Comparison of ENCODE assay signal across 8 cellular contexts in the genomic region with DNA sequence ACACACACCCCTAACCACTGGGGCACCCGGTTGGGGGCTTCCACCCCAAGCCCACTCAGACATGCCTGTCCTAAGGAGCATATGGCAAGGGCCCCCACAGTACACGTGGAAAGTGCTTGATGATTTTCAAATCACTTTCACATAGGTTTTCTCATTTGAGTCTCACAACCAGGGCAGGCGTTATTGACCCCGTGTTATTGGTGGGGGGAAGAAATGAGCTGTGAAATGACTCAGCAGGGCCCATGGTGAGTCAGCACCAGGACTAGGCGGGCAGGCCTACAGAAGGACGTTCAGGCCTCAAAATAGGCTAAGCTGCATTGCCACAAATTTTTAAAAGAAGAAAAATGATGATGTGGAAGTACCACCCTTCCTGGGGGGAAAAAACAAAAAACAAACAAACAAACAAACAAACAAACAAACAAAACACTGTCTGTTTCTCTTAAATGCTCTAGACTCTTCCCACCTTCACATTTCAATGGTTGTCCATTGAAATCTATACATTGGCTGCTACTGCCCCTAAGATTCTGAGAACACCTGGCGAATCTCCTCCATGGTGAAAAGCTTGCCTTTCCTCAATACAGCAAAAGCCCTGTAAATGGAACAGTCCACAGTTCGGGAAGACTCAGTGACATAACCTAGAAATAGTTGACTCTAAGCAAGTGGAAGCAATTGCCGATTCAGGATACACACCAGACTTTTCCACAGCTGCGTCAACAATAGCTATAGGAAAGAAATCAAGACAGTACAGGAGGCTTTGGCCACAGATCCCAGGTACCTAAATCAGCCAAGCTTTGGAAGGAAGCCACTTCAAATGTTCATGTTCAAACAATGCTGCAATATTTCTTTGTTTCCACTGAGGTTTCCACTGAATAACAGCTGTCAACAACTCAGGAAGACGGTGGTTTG.
DNase-seq lines count a peak whose midpoint lies in the region; ATAC-seq and TF ChIP-seq lines count a peak whose summit lies in the region.

No MANE protein-coding gene starts in this region.

- H3K27ac ChIP-seq in osteoblast (ENCODE audit: low read depth, low read length), result peak overlapping the region; percentile 59

- TF ChIP-seq CTCF in osteoblast (IDR thresholded peaks at IDR 0.05; ENCODE audit: extremely low read depth, low read depth, low read length), result no peak

- H3K4me3 ChIP-seq in osteoblast (ENCODE audit: insufficient read depth, low read length), result no peak overlapping the region

- peak overlapping the region; percentile 20 for H2AFZ ChIP-seq in osteoblast (ENCODE audit: low read length)

- H3K36me3 ChIP-seq in osteoblast (ENCODE audit: insufficient read depth, low read length), result no peaks in the 10 kb centered on the region

- no peaks in the 10 kb centered on the region for H3K79me2 ChIP-seq in osteoblast (ENCODE audit: insufficient read depth, low read length)

- DNase-seq in NCI-H146 (lab: John Stamatoyannopoulos, UW) (peak; percentile 43), osteoblast (ENCODE audit: insufficient read length, low spot score, missing footprints) (peak; percentile 94)
- DNase-seq in activated naive CD4-positive, alpha-beta T cell treated with anti-CD3 and anti-CD28 coated beads, Interleukin-2, amount 50 U/mL, for 16 hours, result peak; percentile 28
- DNase-seq in effector CD8-positive, alpha-beta T cell (lab: John Stamatoyannopoulos, UW), result no peak

- H3K9me3 ChIP-seq in osteoblast (ENCODE audit: low read depth, low read length), result no peaks in the 10 kb centered on the region

- H3K27me3 ChIP-seq in osteoblast (ENCODE audit: insufficient read depth, low read length), result no peaks in the 10 kb centered on the region

- no peaks in the 10 kb centered on the region for H4K20me1 ChIP-seq in osteoblast (ENCODE audit: insufficient read depth, low read length)

- H3K4me1 ChIP-seq in osteoblast (ENCODE audit: insufficient read depth, low read length), result peaks cover 24% of the 10 kb centered on the region

- ATAC-seq in GM18868 (IDR thresholded peaks at IDR 0.05; ENCODE audit: unreplicated experiment) (peak; percentile 84), HG03039 (IDR thresholded peaks at IDR 0.05; ENCODE audit: unreplicated experiment) (no peak), HG03565 (IDR thresholded peaks at IDR 0.05; ENCODE audit: unreplicated experiment) (no peak), GM18858 (IDR thresholded peaks at IDR 0.05; ENCODE audit: unreplicated experiment) (no peak)

- H3K4me2 ChIP-seq in osteoblast (ENCODE audit: insufficient read depth, low read length), result peak overlapping the region; percentile 14
